Comparison of ENCODE assay signal across 13 cellular contexts in the genomic region with DNA sequence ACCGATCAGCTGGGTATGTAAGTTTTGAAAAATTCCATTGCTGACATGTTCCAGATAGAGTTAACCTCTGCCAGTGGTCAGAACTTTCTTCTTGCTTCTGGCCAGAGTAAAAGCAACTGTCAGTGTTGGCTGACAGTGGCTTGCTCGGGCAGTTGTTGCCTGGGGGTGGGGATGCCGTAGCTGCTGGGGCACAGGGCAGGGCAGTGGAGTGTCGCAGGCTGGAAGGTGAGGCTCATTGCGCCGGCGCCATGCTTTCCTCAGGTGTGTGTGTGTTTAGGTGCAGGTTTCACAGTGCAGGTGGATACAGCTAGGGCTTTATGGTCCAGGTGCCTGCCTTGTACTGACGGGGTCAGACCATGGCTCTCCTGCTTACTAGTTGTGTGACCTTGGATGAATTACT.
DNase-seq lines count a peak whose midpoint lies in the region; ATAC-seq and TF ChIP-seq lines count a peak whose summit lies in the region.
"Had no signal": no experiment of that assay in that cellular context is flagged by ENCODE, and none has a peak within 500 bp of the region (broad histone marks: within the 10 kb centered on the region; RNA-seq: fewer than 3 reads in every experiment).

No MANE protein-coding gene starts in this region.

- H3K9ac ChIP-seq in OCI-LY1 (ENCODE audit: low read length) (peak overlapping the region; percentile 12; the same call in 1 of the 2 replicates), neuronal stem cell (ENCODE audit: low read depth, low read length, poor library complexity) (no peak overlapping the region), PC-3 (ENCODE audit: low read length) (no peak overlapping the region)
- H3K9ac ChIP-seq: KMS-11 had no signal

- H2AFZ ChIP-seq in OCI-LY1 (ENCODE audit: low read length) (no peak overlapping the region), neuronal stem cell (ENCODE audit: low read length) (no peak overlapping the region), PC-3 (ENCODE audit: low read length) (no peak overlapping the region)

- H3K27me3 ChIP-seq in right atrium auricular region (no peaks in the 10 kb centered on the region), OCI-LY1 (ENCODE audit: insufficient read depth, low read length) (no peaks in the 10 kb centered on the region), neuronal stem cell (ENCODE audit: control insufficient read depth in 3 of 3, insufficient read depth in 3 of 3, low read depth in 1 of 3, low read length in 3 of 3) (no peaks in the 10 kb centered on the region), transverse colon (no peaks in the 10 kb centered on the region), PC-3 (ENCODE audit: low read length) (no peaks in the 10 kb centered on the region)

- H2BK15ac ChIP-seq in neuronal stem cell (ENCODE audit: low read length): no peak overlapping the region

- H3F3A ChIP-seq in OCI-LY1 (ENCODE audit: insufficient read depth, low read length) (no peaks in the 10 kb centered on the region), PC-3 (ENCODE audit: low read length, unreplicated experiment) (no peaks in the 10 kb centered on the region)

- H2AK5ac ChIP-seq in neuronal stem cell (ENCODE audit: low read depth, low read length): no peak overlapping the region

- no peak for TF ChIP-seq CTCF in right atrium auricular region (IDR thresholded peaks at IDR 0.05)
- no peak for TF ChIP-seq CTCF in OCI-LY1 (IDR thresholded peaks at IDR 0.05; ENCODE audit: low read length)
- TF ChIP-seq CTCF in transverse colon (IDR thresholded peaks at IDR 0.05): no peak
- TF ChIP-seq CTCF in PC-3 (conservative IDR thresholded peaks at IDR 0.05; ENCODE audit: low read depth, low read length): no peak

- H3K79me2 ChIP-seq in OCI-LY1 (ENCODE audit: insufficient read depth, low read length) (no peaks in the 10 kb centered on the region), PC-3 (ENCODE audit: low read length) (no peaks in the 10 kb centered on the region)

- no CpG with 5 or more reads among the region's 8 CpGs for WGBS in neuronal stem cell (ENCODE audit: extremely low coverage in 2 of 2, insufficient read length in 2 of 2, insufficient replicate concordance in 1 of 2), 2 donors
- 76 to 83% methylated on average over 7 to 8 of the region's 8 CpGs for WGBS in transverse colon (ENCODE audit: low coverage in 1 of 2), 2 donors

- H2BK5ac ChIP-seq in neuronal stem cell (ENCODE audit: low read length): no peak overlapping the region

- no peak overlapping the region for H2BK12ac ChIP-seq in neuronal stem cell (ENCODE audit: low read length)

- CTCF ChIA-PET in PC-3 (lab: Charles Lee): interaction anchor here (0.6 kb wide), 1 partner anchor 31 kb away, joined by 13 read pairs; no protein-coding TSS in a partner anchor

- H3K79me1 ChIP-seq in neuronal stem cell (ENCODE audit: low read depth, low read length): no peaks in the 10 kb centered on the region

- H3K36me3 ChIP-seq in right atrium auricular region (no peaks in the 10 kb centered on the region), OCI-LY1 (ENCODE audit: insufficient read depth, low read length) (peaks cover 78% of the 10 kb centered on the region), neuronal stem cell (replicated peaks in 1 of 2; ENCODE audit: control insufficient read depth in 2 of 2, insufficient read depth in 2 of 2, low read length in 2 of 2) (no peaks in the 10 kb centered on the region), transverse colon (no peaks in the 10 kb centered on the region), PC-3 (ENCODE audit: low read depth, low read length) (peaks cover 5% of the 10 kb centered on the region; the same call in 1 of the 2 replicates)

- H3K18ac ChIP-seq in neuronal stem cell (ENCODE audit: low read length): peak overlapping the region; percentile 61

- intact Hi-C loops in Right ventricle myocardium inferior (cut with DNase I) (no loop called here), transverse colon (cut with DNase I; ENCODE audit: low total_unique reads) (no loop called here), PC-3 (cut with micrococcal nuclease) (no loop called here)

- no peak overlapping the region for H3K23ac ChIP-seq in neuronal stem cell (ENCODE audit: low read depth, low read length, poor library complexity)

- no peak overlapping the region for H3K4ac ChIP-seq in neuronal stem cell (ENCODE audit: low read length)

- no peaks in the 10 kb centered on the region for H4K20me1 ChIP-seq in OCI-LY1 (ENCODE audit: insufficient read depth, low read length)
- no peaks in the 10 kb centered on the region for H4K20me1 ChIP-seq in PC-3 (ENCODE audit: low read length)

- H2BK120ac ChIP-seq in neuronal stem cell (ENCODE audit: low read depth, low read length): no peak overlapping the region

- no peak for TF ChIP-seq EP300 in transverse colon (IDR thresholded peaks at IDR 0.05; ENCODE audit: low read depth)

- peak; percentile 27 for ATAC-seq in Right ventricle myocardium inferior
- ATAC-seq in PC-3: no peak

- BruUV-seq in PC-3 (replicated peaks; lab: Mats Ljungman, UMichigan): no TSS peak

- H3K27ac ChIP-seq in right atrium auricular region (no peak overlapping the region), OCI-LY1 (ENCODE audit: low read depth, low read length, poor library complexity, severe bottlenecking) (peak overlapping the region; percentile 80), neuronal stem cell (replicated peaks; ENCODE audit: low read length) (no peak overlapping the region), transverse colon (peak overlapping the region in 3 of 4 donors; percentile 19 to 35 (median 31)), PC-3 (ENCODE audit: low read length) (no peak overlapping the region)
- H3K27ac ChIP-seq: KMS-11 had no signal

- DNase-seq in Right ventricle myocardium inferior (ENCODE audit: missing footprints) (no peak), right atrium auricular region (ENCODE audit: low spot score) (no peak), neuronal stem cell (ENCODE audit: low spot score) (no peak), transverse colon (no peak), T-helper 2 cell (no peak), PC-3 (no peak), DMS79 (lab: John Stamatoyannopoulos, UW) (no peak)
- DNase-seq: C1 segment of cervical spinal cord, GDM1, NCI-H1092 treated with DMSO at 0.1 percent for 48 hours, SHP77 treated with DMSO at 0.1 percent for 48 hours had no signal

- H4K8ac ChIP-seq in neuronal stem cell (ENCODE audit: low read depth, low read length): no peak overlapping the region

- H3K4me1 ChIP-seq in right atrium auricular region (peaks cover 0 to 9% of the 10 kb centered on the region in 2 donors), OCI-LY1 (ENCODE audit: insufficient read depth, low read length, severe bottlenecking) (peaks cover 25% of the 10 kb centered on the region), neuronal stem cell (ENCODE audit: control insufficient read depth in 2 of 2, insufficient read depth in 1 of 2, low read depth in 1 of 2, low read length in 2 of 2) (peaks cover 4 to 5% of the 10 kb centered on the region in 2 donors), transverse colon (peaks cover 0 to 7% (median 2%) of the 10 kb centered on the region in 4 donors), PC-3 (ENCODE audit: insufficient read depth, low read length) (no peaks in the 10 kb centered on the region)

- peak overlapping the region; percentile 67 for H3K14ac ChIP-seq in neuronal stem cell (ENCODE audit: low read length)

- no peak overlapping the region for H4K91ac ChIP-seq in neuronal stem cell (ENCODE audit: low read depth, low read length, poor library complexity)

- peaks cover 0 to 7% of the 10 kb centered on the region in 2 donors for H3K9me3 ChIP-seq in right atrium auricular region
- peaks cover 5% of the 10 kb centered on the region for H3K9me3 ChIP-seq in OCI-LY1 (ENCODE audit: low read length)
- H3K9me3 ChIP-seq in neuronal stem cell (replicated peaks in 1 of 2; ENCODE audit: control insufficient read depth in 2 of 2, insufficient read depth in 1 of 2, low read depth in 1 of 2, low read length in 2 of 2): no peaks in the 10 kb centered on the region
- H3K9me3 ChIP-seq in transverse colon: no peaks in the 10 kb centered on the region
- no peaks in the 10 kb centered on the region for H3K9me3 ChIP-seq in PC-3 (ENCODE audit: low read length)

- H3K4me3 ChIP-seq in right atrium auricular region (no peak overlapping the region), OCI-LY1 (ENCODE audit: low read depth, low read length, poor library complexity, severe bottlenecking) (no peak overlapping the region), neuronal stem cell (ENCODE audit: low read length in 2 of 2) (no peak overlapping the region), transverse colon (no peak overlapping the region), PC-3 (ENCODE audit: low read length) (no peak overlapping the region)

- H3K4me2 ChIP-seq in OCI-LY1 (ENCODE audit: low read length): peak overlapping the region; percentile 41
- H3K4me2 ChIP-seq in neuronal stem cell (ENCODE audit: insufficient read depth, low read length, poor library complexity, severe bottlenecking): no peak overlapping the region
- H3K4me2 ChIP-seq in PC-3 (ENCODE audit: low read length): no peak overlapping the region
- H3K4me2 ChIP-seq: KMS-11 had no signal

- in situ Hi-C loops in transverse colon (cut with MboI; ENCODE audit: low pct_ligation_motif_present in 1 of 4, low pct_unique_long_range_greater_than_20kb in 1 of 4, low sequenced_read_pairs in 3 of 4): no loop called here

- TF ChIP-seq POLR2A in transverse colon (IDR thresholded peaks at IDR 0.05): no peak

- POLR2A ChIA-PET in PC-3 (lab: Charles Lee; ENCODE audit: unreplicated experiment): no interaction called here

- no peaks in the 10 kb centered on the region for H3K9me2 ChIP-seq in OCI-LY1 (ENCODE audit: low read depth, low read length)
- H3K9me2 ChIP-seq in PC-3 (replicated peaks; ENCODE audit: low read length): no peaks in the 10 kb centered on the region

Comparison
In these comparisons a context has a peak if more than half of its experiments do, and no peak if none do; other contexts are left out.
1. H3K27ac ChIP-seq: peak in OCI-LY1 (single experiment) and transverse colon (3 of 4); none in right atrium auricular region (0 of 2), neuronal stem cell (single experiment) and PC-3 (single experiment).